11 cellular contexts compared by ENCODE assay signal in the genomic region with DNA sequence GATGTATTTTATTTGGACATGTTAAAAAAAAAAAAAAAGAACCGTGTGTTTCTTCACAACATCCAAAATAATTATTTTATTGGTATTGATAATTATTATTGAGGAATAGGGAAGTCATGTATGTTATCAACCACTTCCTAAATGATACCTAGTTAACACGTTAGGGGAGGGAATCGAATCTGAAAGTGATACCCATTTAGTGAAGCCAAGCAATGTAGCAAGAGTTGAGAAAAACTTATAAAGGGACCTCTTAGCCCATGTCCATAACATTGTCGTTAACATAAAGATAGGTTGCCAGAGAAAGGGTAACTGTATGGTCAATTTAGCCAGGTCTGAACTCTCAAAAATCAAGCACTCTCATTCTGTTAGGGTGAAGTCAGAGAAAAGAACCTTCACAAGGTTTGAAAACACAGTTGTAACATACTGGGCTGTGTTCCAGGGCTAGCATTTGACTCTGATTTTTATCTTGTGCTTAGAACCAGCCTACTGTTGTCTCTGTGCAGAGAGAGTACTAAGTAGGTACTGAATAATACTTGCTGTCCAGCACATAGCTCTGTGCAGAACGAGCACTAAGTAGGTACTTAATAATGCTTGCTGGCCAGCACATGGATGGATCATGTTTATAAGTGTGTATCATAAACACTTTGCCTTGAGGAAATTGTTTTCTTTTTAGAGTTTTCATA.
DNase-seq lines count a peak whose midpoint lies in the region; ATAC-seq and TF ChIP-seq lines count a peak whose summit lies in the region.
"Had no signal": no experiment of that assay in that cellular context is flagged by ENCODE, and none has a peak within 500 bp of the region (broad histone marks: within the 10 kb centered on the region; RNA-seq: fewer than 3 reads in every experiment).

No MANE protein-coding gene starts in this region.

- no peak overlapping the region for H3K4me3 ChIP-seq in MM.1S (ENCODE audit: low read length)

- POLR2A ChIA-PET in GM10248 (lab: Yijun Ruan, JAX): no interaction called here

- H3K9ac ChIP-seq in MM.1S (ENCODE audit: low read length): no peak overlapping the region

- CTCF ChIA-PET in GM10248 (lab: Yijun Ruan, JAX): interaction anchor here (3.5 kb wide), 1 partner anchor 11 kb away, joined by 13 read pairs; no protein-coding TSS in a partner anchor

- peak; percentile 26 for DNase-seq in GM10248 (ENCODE audit: extremely low spot score)
- peak; percentile 73 for DNase-seq in MM.1S
- no peak for DNase-seq in NCI-H524 (lab: John Stamatoyannopoulos, UW)
- DNase-seq in NCI-H345 treated with DMSO at 0.1 percent for 48 hours (lab: John Stamatoyannopoulos, UW; ENCODE audit: unreplicated experiment): no peak
- DNase-seq in COLO829 (ENCODE audit: low spot score): no peak
- no peak for DNase-seq in NCI-H774 (lab: John Stamatoyannopoulos, UW)
- DNase-seq: effector memory CD8-positive, alpha-beta T cell; NCI-H146; T-helper 1 cell had no signal

- H3K36me3 ChIP-seq in MM.1S (replicated peaks; ENCODE audit: insufficient read depth, low read length): no peaks in the 10 kb centered on the region

- TF ChIP-seq CTCF in GM10248 (IDR thresholded peaks at IDR 0.05; ENCODE audit: control extremely low read depth, extremely low read depth, low read depth, missing control alignments) (no peak), MM.1S (IDR thresholded peaks at IDR 0.05; ENCODE audit: low read length) (no peak)

- no peaks in the 10 kb centered on the region for H3K9me3 ChIP-seq in MM.1S (replicated peaks; ENCODE audit: insufficient read depth, low read length)

- H3K4me2 ChIP-seq in MM.1S (ENCODE audit: low read depth, low read length): peak overlapping the region; percentile 45

- H3K27me3 ChIP-seq in MM.1S (replicated peaks; ENCODE audit: insufficient read depth, low read length): no peaks in the 10 kb centered on the region

- H2AFZ ChIP-seq in MM.1S (ENCODE audit: low read length): no peak overlapping the region

- peak; percentile 97 for ATAC-seq in GM19372 (IDR thresholded peaks at IDR 0.05; ENCODE audit: low read depth, unreplicated experiment)
- peak; percentile 68 for ATAC-seq in HG02852 (IDR thresholded peaks at IDR 0.05; ENCODE audit: unreplicated experiment)
- ATAC-seq: effector memory CD8-positive, alpha-beta T cell had no signal

- H3K9me2 ChIP-seq in MM.1S (replicated peaks; ENCODE audit: insufficient read depth, low read length): no peaks in the 10 kb centered on the region

- no peaks in the 10 kb centered on the region for H3K79me2 ChIP-seq in MM.1S (ENCODE audit: low read length)

- H3K4me1 ChIP-seq in MM.1S (ENCODE audit: low read length): peaks cover 18% of the 10 kb centered on the region

- H3K27ac ChIP-seq in MM.1S (ENCODE audit: low read length): peak overlapping the region; percentile 22; the same call in 1 of the 2 replicates

- 0 out of 2 replicates have a peak, but pooled peaks cover 3% of the 10 kb centered on the region for H3F3A ChIP-seq in MM.1S (ENCODE audit: insufficient read depth, low read length)

- H4K20me1 ChIP-seq in MM.1S (ENCODE audit: insufficient read depth, low read length): no peaks in the 10 kb centered on the region

Comparison
In these comparisons a context has a peak if more than half of its experiments do, and no peak if none do; other contexts are left out.
1. DNase-seq: peak in GM10248 (single experiment) and MM.1S (single experiment); none in NCI-H524 (0 of 2), NCI-H345 treated with DMSO at 0.1 percent for 48 hours (single experiment), COLO829 (single experiment) and NCI-H774 (single experiment).